8 cellular contexts compared by ENCODE assay signal in genomic region chr5:177116631-177117373, GRCh38. TPM values are rescaled to one million over a fixed set of nuclear protein-coding genes. Genes with fewer than 3 reads are reported as not detected.
DNase-seq lines count a peak whose midpoint lies in the region; ATAC-seq and TF ChIP-seq lines count a peak whose summit lies in the region.

No MANE protein-coding gene starts in this region.

- no peak for TF ChIP-seq POLR2A in esophagus squamous epithelium (IDR thresholded peaks at IDR 0.05)

- no peaks in the 10 kb centered on the region for H3K27me3 Mint-ChIP-seq in CD4-positive, CD25-positive, alpha-beta regulatory T cell
- no peaks in the 10 kb centered on the region for H3K27me3 Mint-ChIP-seq in activated T-cell treated with anti-CD3 and anti-CD28 coated beads, Interleukin-2, amount 50 U/mL, for 4 hours (ENCODE audit: low read depth)
- H3K27me3 Mint-ChIP-seq in natural killer cell treated with Interleukin-12 subunit alpha and Interleukin-12 subunit beta and Interleukin-15 and Interleukin-18, amount 100 ng/mL, for 72 hours: no peaks in the 10 kb centered on the region

- no peaks in the 10 kb centered on the region for H3K9me3 Mint-ChIP-seq in CD4-positive, CD25-positive, alpha-beta regulatory T cell
- H3K9me3 Mint-ChIP-seq in activated T-cell treated with anti-CD3 and anti-CD28 coated beads, Interleukin-2, amount 50 U/mL, for 4 hours: peaks cover 3% of the 10 kb centered on the region
- H3K9me3 Mint-ChIP-seq in natural killer cell treated with Interleukin-12 subunit alpha and Interleukin-12 subunit beta and Interleukin-15 and Interleukin-18, amount 100 ng/mL, for 72 hours: peaks cover 5% of the 10 kb centered on the region
- no peaks in the 10 kb centered on the region for H3K9me3 Mint-ChIP-seq in stimulated activated effector memory CD8-positive, alpha-beta T cell treated with anti-CD3 and anti-CD28 coated beads, Interleukin-12 subunit alpha, Interleukin-12 subunit beta, amount 100 ng/mL, for 72 hours

- no peaks in the 10 kb centered on the region for H3K27me3 ChIP-seq in CD4-positive, CD25-positive, alpha-beta regulatory T cell (ENCODE audit: control insufficient read depth, insufficient read depth, low read length)
- H3K27me3 ChIP-seq in esophagus squamous epithelium: no peaks in the 10 kb centered on the region

- no peaks in the 10 kb centered on the region for H3K36me3 Mint-ChIP-seq in CD4-positive, CD25-positive, alpha-beta regulatory T cell
- no peaks in the 10 kb centered on the region for H3K36me3 Mint-ChIP-seq in activated T-cell treated with anti-CD3 and anti-CD28 coated beads, Interleukin-2, amount 50 U/mL, for 4 hours (ENCODE audit: insufficient read depth)
- no peaks in the 10 kb centered on the region for H3K36me3 Mint-ChIP-seq in natural killer cell treated with Interleukin-12 subunit alpha and Interleukin-12 subunit beta and Interleukin-15 and Interleukin-18, amount 100 ng/mL, for 72 hours
- H3K36me3 Mint-ChIP-seq in stimulated activated effector memory CD8-positive, alpha-beta T cell treated with anti-CD3 and anti-CD28 coated beads, Interleukin-12 subunit alpha, Interleukin-12 subunit beta, amount 100 ng/mL, for 72 hours: peaks cover 11% of the 10 kb centered on the region

- H3K4me1 ChIP-seq in CD4-positive, CD25-positive, alpha-beta regulatory T cell (ENCODE audit: control insufficient read depth, insufficient read depth, low read length, poor library complexity, severe bottlenecking): peaks cover 12% of the 10 kb centered on the region
- peaks cover 0 to 32% (median 14%) of the 10 kb centered on the region in 3 donors for H3K4me1 ChIP-seq in esophagus squamous epithelium

- ATAC-seq in CD4-positive, CD25-positive, alpha-beta regulatory T cell (ENCODE audit: low read depth in 2 of 2): peak; percentile 92 to 93
- ATAC-seq in HG03457 (IDR thresholded peaks at IDR 0.05; ENCODE audit: unreplicated experiment) (peak; percentile 61), GM18858 (IDR thresholded peaks at IDR 0.05; ENCODE audit: unreplicated experiment) (no peak)
- ATAC-seq in activated T-cell treated with anti-CD3 and anti-CD28 coated beads, Interleukin-2, amount 50 U/mL, for 4 hours: peak; percentile 95 to 98
- peak; percentile 96 to 97 for ATAC-seq in natural killer cell treated with Interleukin-12 subunit alpha and Interleukin-12 subunit beta and Interleukin-15 and Interleukin-18, amount 100 ng/mL, for 72 hours
- peak; percentile 96 for ATAC-seq in stimulated activated effector memory CD8-positive, alpha-beta T cell treated with anti-CD3 and anti-CD28 coated beads, Interleukin-12 subunit alpha, Interleukin-12 subunit beta, amount 100 ng/mL, for 72 hours

- H3K36me3 ChIP-seq in CD4-positive, CD25-positive, alpha-beta regulatory T cell (ENCODE audit: control insufficient read depth, insufficient read depth, low read length): no peaks in the 10 kb centered on the region
- H3K36me3 ChIP-seq in esophagus squamous epithelium: no peaks in the 10 kb centered on the region

- H3K4me3 Mint-ChIP-seq in CD4-positive, CD25-positive, alpha-beta regulatory T cell: peak overlapping the region; percentile 61 to 76 (median 68)
- peak overlapping the region; percentile 66 for H3K4me3 Mint-ChIP-seq in activated T-cell treated with anti-CD3 and anti-CD28 coated beads, Interleukin-2, amount 50 U/mL, for 4 hours
- H3K4me3 Mint-ChIP-seq in natural killer cell treated with Interleukin-12 subunit alpha and Interleukin-12 subunit beta and Interleukin-15 and Interleukin-18, amount 100 ng/mL, for 72 hours: peak overlapping the region; percentile 62
- H3K4me3 Mint-ChIP-seq in stimulated activated effector memory CD8-positive, alpha-beta T cell treated with anti-CD3 and anti-CD28 coated beads, Interleukin-12 subunit alpha, Interleukin-12 subunit beta, amount 100 ng/mL, for 72 hours: peak overlapping the region; percentile 60

- peak overlapping the region; percentile 74 to 86 (median 82) for H3K27ac Mint-ChIP-seq in CD4-positive, CD25-positive, alpha-beta regulatory T cell
- peak overlapping the region; percentile 53 to 82 for H3K27ac Mint-ChIP-seq in natural killer cell treated with Interleukin-12 subunit alpha and Interleukin-12 subunit beta and Interleukin-15 and Interleukin-18, amount 100 ng/mL, for 72 hours
- H3K27ac Mint-ChIP-seq in stimulated activated effector memory CD8-positive, alpha-beta T cell treated with anti-CD3 and anti-CD28 coated beads, Interleukin-12 subunit alpha, Interleukin-12 subunit beta, amount 100 ng/mL, for 72 hours: peak overlapping the region; percentile 79

- intact Hi-C loops in esophagus squamous epithelium (cut with DNase I): no loop called here

- H3K27ac ChIP-seq in CD4-positive, CD25-positive, alpha-beta regulatory T cell (ENCODE audit: insufficient read depth, low read length, poor library complexity, severe bottlenecking): no peak overlapping the region
- H3K27ac ChIP-seq in esophagus squamous epithelium: peak overlapping the region; percentile 39 to 80 (median 68)

- 43 to 66% methylated on average over 9 to 13 of the region's 49 CpGs for WGBS in esophagus squamous epithelium, 2 donors

- H3K4me3 ChIP-seq in CD4-positive, CD25-positive, alpha-beta regulatory T cell (ENCODE audit: low read depth, low read length): peak overlapping the region; percentile 2
- peak overlapping the region; percentile 15 to 53 (median 37) for H3K4me3 ChIP-seq in esophagus squamous epithelium

- no peaks in the 10 kb centered on the region for H3K9me3 ChIP-seq in CD4-positive, CD25-positive, alpha-beta regulatory T cell (ENCODE audit: control insufficient read depth in 2 of 2, low read length in 2 of 2)
- H3K9me3 ChIP-seq in esophagus squamous epithelium: no peaks in the 10 kb centered on the region

- peak in 1 of 6 experiments; percentile 23 for TF ChIP-seq CTCF in esophagus squamous epithelium (IDR thresholded peaks at IDR 0.05)

- peaks cover 5 to 27% (median 17%) of the 10 kb centered on the region in 4 donors for H3K4me1 Mint-ChIP-seq in CD4-positive, CD25-positive, alpha-beta regulatory T cell
- H3K4me1 Mint-ChIP-seq in activated T-cell treated with anti-CD3 and anti-CD28 coated beads, Interleukin-2, amount 50 U/mL, for 4 hours (ENCODE audit: low read depth): peaks cover 16% of the 10 kb centered on the region
- peaks cover 14 to 21% of the 10 kb centered on the region in 2 donors for H3K4me1 Mint-ChIP-seq in natural killer cell treated with Interleukin-12 subunit alpha and Interleukin-12 subunit beta and Interleukin-15 and Interleukin-18, amount 100 ng/mL, for 72 hours (ENCODE audit: low read depth in 2 of 2)
- peaks cover 23% of the 10 kb centered on the region for H3K4me1 Mint-ChIP-seq in stimulated activated effector memory CD8-positive, alpha-beta T cell treated with anti-CD3 and anti-CD28 coated beads, Interleukin-12 subunit alpha, Interleukin-12 subunit beta, amount 100 ng/mL, for 72 hours

- DNase-seq in CD4-positive, CD25-positive, alpha-beta regulatory T cell: peak; percentile 73 to 89 (median 80)
- DNase-seq in activated T-cell treated with anti-CD3 and anti-CD28 coated beads, Interleukin-2, amount 50 U/mL, for 4 hours: peak; percentile 83
- DNase-seq in esophagus squamous epithelium (lab: John Stamatoyannopoulos, UW): no peak
- DNase-seq in natural killer cell treated with Interleukin-12 subunit alpha and Interleukin-12 subunit beta and Interleukin-15 and Interleukin-18, amount 100 ng/mL, for 72 hours (ENCODE audit: low spot score): peak; percentile 88
- DNase-seq in stimulated activated effector memory CD8-positive, alpha-beta T cell treated with anti-CD3 and anti-CD28 coated beads, Interleukin-12 subunit alpha, Interleukin-12 subunit beta, amount 100 ng/mL, for 72 hours (ENCODE audit: low spot score in 2 of 2): peak; percentile 74 to 87
- no peak for DNase-seq in NCI-H146 treated with DMSO at 0.1 percent for 48 hours (lab: John Stamatoyannopoulos, UW; ENCODE audit: unreplicated experiment)

RNA-seq across cellular contexts. Expression of gene NSD1, which starts 16.8 kb away (rescaled TPM):
- 125 TPM for total RNA-seq in CD4-positive, CD25-positive, alpha-beta regulatory T cell
- 10 to 100 TPM; 25.9 to 48.6 (median 37.3) TPM for polyA plus RNA-seq in CD4-positive, CD25-positive, alpha-beta regulatory T cell
- 10 to 100 TPM; 59.3 to 71.6 (median 67.6) TPM for total RNA-seq in activated T-cell treated with anti-CD3 and anti-CD28 coated beads, Interleukin-2, amount 50 U/mL, for 4 hours
- total RNA-seq in esophagus squamous epithelium: 10 to 100 TPM; 24.0 to 39.5 (median 32.2) TPM
- total RNA-seq in natural killer cell treated with Interleukin-12 subunit alpha and Interleukin-12 subunit beta and Interleukin-15 and Interleukin-18, amount 100 ng/mL, for 72 hours: 100 to 1,000 TPM in 1 of 2 donors, 10 to 100 TPM in 1; 96.8 to 166 TPM

RNA-seq across cellular contexts. Expression of gene FGFR4, which starts 30.1 kb away (rescaled TPM):
- 4.4 TPM for total RNA-seq in CD4-positive, CD25-positive, alpha-beta regulatory T cell
- polyA plus RNA-seq in CD4-positive, CD25-positive, alpha-beta regulatory T cell: under 1 TPM in 2 of 4 donors, not detected in 2; 0.19 to 0.29 TPM
- total RNA-seq in activated T-cell treated with anti-CD3 and anti-CD28 coated beads, Interleukin-2, amount 50 U/mL, for 4 hours: 1 to 10 TPM in 2 of 3 donors, under 1 TPM in 1; 0.98 to 3.5 (median 2.7) TPM
- 1 to 10 TPM in 3 of 4 donors, under 1 TPM in 1; 0.68 to 5.9 (median 1.9) TPM for total RNA-seq in esophagus squamous epithelium
- total RNA-seq in natural killer cell treated with Interleukin-12 subunit alpha and Interleukin-12 subunit beta and Interleukin-15 and Interleukin-18, amount 100 ng/mL, for 72 hours: 1 to 10 TPM; 1.9 to 2.0 TPM

Comparison
In these comparisons a context has a peak if more than half of its experiments do, and no peak if none do; other contexts are left out.
1. DNase-seq: peak in CD4-positive, CD25-positive, alpha-beta regulatory T cell (3 of 3), activated T-cell treated with anti-CD3 and anti-CD28 coated beads, Interleukin-2, amount 50 U/mL, for 4 hours (single experiment), natural killer cell treated with Interleukin-12 subunit alpha and Interleukin-12 subunit beta and Interleukin-15 and Interleukin-18, amount 100 ng/mL, for 72 hours (single experiment) and stimulated activated effector memory CD8-positive, alpha-beta T cell treated with anti-CD3 and anti-CD28 coated beads, Interleukin-12 subunit alpha, Interleukin-12 subunit beta, amount 100 ng/mL, for 72 hours (2 of 2); none in esophagus squamous epithelium (single experiment) and NCI-H146 treated with DMSO at 0.1 percent for 48 hours (single experiment).
2. Peak in every context shown above with its lines, with median percentiles within 50 percentile points of each other: H3K27ac Mint-ChIP-seq and H3K4me3 Mint-ChIP-seq.